Comparison of ENCODE assay signal across 1 cellular context in genomic region chr2:220857371-220857770, GRCh38.
TF ChIP-seq lines count a peak whose summit lies in the region.

No MANE protein-coding gene starts in this region.

TF ChIP-seq in WTC11, 78 proteins besides CTCF, POLR2A, EP300 and RAD21 (continued from another document):
- TF ChIP-seq AR (CRISPR knock-in tag; IDR thresholded peaks at IDR 0.05), result no peak
TF ChIP-seq in WTC11: peak in this region for 0.
